In the genomic region with DNA sequence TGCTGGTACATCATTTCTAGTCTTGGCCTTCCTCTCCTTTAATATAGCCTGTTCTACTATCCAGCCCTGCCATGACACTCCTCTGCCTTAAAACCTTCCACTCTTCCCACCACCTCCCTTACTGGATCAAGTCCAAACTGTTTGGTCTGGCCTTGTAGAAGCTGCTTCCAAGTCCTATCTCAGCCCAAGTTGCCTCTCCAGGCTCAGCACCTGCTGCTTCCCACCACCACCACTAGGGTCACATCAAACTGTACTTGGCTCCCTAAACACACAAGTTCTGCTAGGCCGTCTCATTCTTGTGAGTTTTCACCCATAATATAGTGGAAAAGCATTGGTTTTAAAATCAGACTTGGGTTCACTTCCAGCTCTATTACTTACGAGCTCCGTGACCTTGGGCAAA, we compare ENCODE assay signal across 8 cellular contexts. TPM values are rescaled to one million over a fixed set of nuclear protein-coding genes. Genes with fewer than 3 reads are reported as not detected.
DNase-seq lines count a peak whose midpoint lies in the region; ATAC-seq and TF ChIP-seq lines count a peak whose summit lies in the region.

No MANE protein-coding gene starts in this region.

- 47 to 57% methylated on average over 3 of the region's 3 CpGs for WGBS in heart right ventricle, 2 donors

- no peaks in the 10 kb centered on the region; the same call in 1 of the 2 replicates for H3K27me3 ChIP-seq in OCI-LY1 (ENCODE audit: insufficient read depth, low read length)
- no peaks in the 10 kb centered on the region for H3K27me3 ChIP-seq in heart right ventricle

- peaks cover 10% of the 10 kb centered on the region for H3K36me3 Mint-ChIP-seq in activated T-helper 17 cell treated with anti-CD3 and anti-CD28 coated beads, Interleukin-2, amount 50 U/mL, for 72 hours (ENCODE audit: low read depth)

- H3K9me3 ChIP-seq in OCI-LY1 (ENCODE audit: low read length) (peaks cover 9% of the 10 kb centered on the region), heart right ventricle (peaks cover 0 to 11% (median 5%) of the 10 kb centered on the region in 11 donors)

- TF ChIP-seq CTCF in HFF-Myc (IDR thresholded peaks at IDR 0.05; ENCODE audit: low read depth, low read length, missing control alignments), result peak; percentile 66
- TF ChIP-seq CTCF in OCI-LY1 (IDR thresholded peaks at IDR 0.05; ENCODE audit: low read length), result peak; percentile 75
- TF ChIP-seq CTCF in heart right ventricle (IDR thresholded peaks at IDR 0.05), result peak in 7 of 9 donors; percentile 38 to 59 (median 47)

- H3K79me2 ChIP-seq in OCI-LY1 (ENCODE audit: insufficient read depth, low read length), result peaks cover 32% of the 10 kb centered on the region

- no peak overlapping the region for H3K9ac ChIP-seq in OCI-LY1 (ENCODE audit: low read length)

- peak overlapping the region; percentile 84; the same call in 1 of the 2 replicates for H3K4me2 ChIP-seq in OCI-LY1 (ENCODE audit: low read length)

- no peaks in the 10 kb centered on the region for H3F3A ChIP-seq in OCI-LY1 (ENCODE audit: insufficient read depth, low read length)

- peak overlapping the region; percentile 84 for H3K4me3 Mint-ChIP-seq in activated T-helper 17 cell treated with anti-CD3 and anti-CD28 coated beads, Interleukin-2, amount 50 U/mL, for 72 hours

- H3K4me1 ChIP-seq in OCI-LY1 (ENCODE audit: insufficient read depth, low read length, severe bottlenecking) (peaks cover 21% of the 10 kb centered on the region), heart right ventricle (peaks cover 0 to 62% (median 45%) of the 10 kb centered on the region in 9 donors)

- H3K36me3 ChIP-seq in OCI-LY1 (ENCODE audit: insufficient read depth, low read length) (no peaks in the 10 kb centered on the region; the same call in 1 of the 2 replicates), heart right ventricle (peaks cover 0 to 3% (median 0%) of the 10 kb centered on the region in 9 donors)

- no peak overlapping the region for H3K27ac ChIP-seq in OCI-LY1 (ENCODE audit: low read depth, low read length, poor library complexity, severe bottlenecking)
- H3K27ac ChIP-seq in heart right ventricle, result peak overlapping the region in 5 of 10 donors; percentile 10 to 99 (median 93)

- H2AFZ ChIP-seq in OCI-LY1 (ENCODE audit: low read length), result no peak overlapping the region

- H3K9me3 Mint-ChIP-seq in activated T-helper 17 cell treated with anti-CD3 and anti-CD28 coated beads, Interleukin-2, amount 50 U/mL, for 72 hours, result no peaks in the 10 kb centered on the region

- intact Hi-C loops in heart right ventricle (cut with DNase I), result loop anchor here in 2 of 10 donors (10.0 kb wide), 1 partner anchor 107 kb away; a partner anchor contains a TSS

- H3K9me2 ChIP-seq in OCI-LY1 (ENCODE audit: low read depth, low read length), result no peaks in the 10 kb centered on the region

- H3K27ac Mint-ChIP-seq in activated T-helper 17 cell treated with anti-CD3 and anti-CD28 coated beads, Interleukin-2, amount 50 U/mL, for 72 hours, result no peak overlapping the region

- H3K4me1 Mint-ChIP-seq in activated T-helper 17 cell treated with anti-CD3 and anti-CD28 coated beads, Interleukin-2, amount 50 U/mL, for 72 hours, result peaks cover 22% of the 10 kb centered on the region

- H3K4me3 ChIP-seq in HFF-Myc (replicated peaks; ENCODE audit: low read depth, low read length) (peak overlapping the region; percentile 82; the same call in 1 of the 2 replicates), OCI-LY1 (ENCODE audit: low read depth, low read length, poor library complexity, severe bottlenecking) (peak overlapping the region; percentile 24), heart right ventricle (peak overlapping the region in 9 of 10 donors; percentile 78 to 97 (median 87))

- ATAC-seq in activated T-helper 17 cell treated with anti-CD3 and anti-CD28 coated beads, Interleukin-2, amount 50 U/mL, for 72 hours (replicated peaks), result no peak
- ATAC-seq in heart right ventricle (peak in 3 of 8 donors; percentile 26 to 40 (median 28)), HG03378 (IDR thresholded peaks at IDR 0.05; ENCODE audit: unreplicated experiment) (no peak)

- H4K20me1 ChIP-seq in OCI-LY1 (ENCODE audit: insufficient read depth, low read length), result no peaks in the 10 kb centered on the region

- DNase-seq in Daoy (ENCODE audit: low read depth) (peak; percentile 49), HFF-Myc (ENCODE audit: extremely low read depth, low read depth) (peak; percentile 38), heart right ventricle (peak in 1 of 2 donors; percentile 17)
- peak; percentile 9 to 19 for DNase-seq in stimulated activated CD4-positive, alpha-beta T cell treated with anti-CD3 and anti-CD28 coated beads, Interleukin-4, amount 100 ng/mL, for 48 hours (ENCODE audit: low read depth in 2 of 2)
- DNase-seq in stimulated activated naive CD4-positive, alpha-beta T cell treated with Interleukin-2 at 50 U/mL for 16 hours (lab: John Stamatoyannopoulos, UW), result no peak

- peaks cover 4% of the 10 kb centered on the region for H3K27me3 Mint-ChIP-seq in activated T-helper 17 cell treated with anti-CD3 and anti-CD28 coated beads, Interleukin-2, amount 50 U/mL, for 72 hours

RNA-seq across cellular contexts. Expression of a gene that starts 1.4 kb away (rescaled TPM):
- 56.7 and 74.4 TPM in 2 replicates for total RNA-seq in Daoy (2014; rRNA removed; shearing (Covaris generic))
- 10 to 100 TPM; 36.8 to 59.0 TPM for total RNA-seq in activated T-helper 17 cell treated with anti-CD3 and anti-CD28 coated beads, Interleukin-2, amount 50 U/mL, for 72 hours
- 100 to 1,000 TPM; 222 to 327 (median 310) TPM for total RNA-seq in heart right ventricle
- 100 to 1,000 TPM; 371 to 739 TPM for polyA plus RNA-seq in heart right ventricle

RNA-seq across cellular contexts. Expression of a gene that starts 1.5 kb away (rescaled TPM):
- total RNA-seq in Daoy (2014; rRNA removed; shearing (Covaris generic)), result not detected in 2 replicates
- not detected for total RNA-seq in activated T-helper 17 cell treated with anti-CD3 and anti-CD28 coated beads, Interleukin-2, amount 50 U/mL, for 72 hours
- not detected for total RNA-seq in heart right ventricle
- polyA plus RNA-seq in heart right ventricle, result not detected

Comparison
In these comparisons a context has a peak if more than half of its experiments do, and no peak if none do; other contexts are left out.
1. H3K4me3 ChIP-seq: peak in every context shown above with its lines; median percentile 87 in heart right ventricle; 82 in HFF-Myc; 24 in OCI-LY1.